In genomic region chr21:45299026-45299863, GRCh38 we compare ENCODE assay signal across 1 cellular context.
A peak's percentile ranks its signal among the peaks of the same experiment; 100 is the strongest.
TF ChIP-seq lines count a peak whose summit lies in the region.

No MANE protein-coding gene starts in this region.

TF ChIP-seq in K562, 482 proteins besides CTCF, POLR2A, EP300 and RAD21 (continued from another document):
- TF ChIP-seq RREB1 (CRISPR knock-in tag; IDR thresholded peaks at IDR 0.05) (no peak), BMI1 (IDR thresholded peaks at IDR 0.05; ENCODE audit: low read length) (no peak), SRF (CRISPR knock-in tag; IDR thresholded peaks at IDR 0.05) (peak in 1 of 2 experiments; percentile 60; a peak in 1 of 4 replicates), THRB (CRISPR knock-in tag; conservative IDR thresholded peaks at IDR 0.05) (no peak), ARID1B (IDR thresholded peaks at IDR 0.05) (peak; percentile 62), PRPF4 (IDR thresholded peaks at IDR 0.05; ENCODE audit: insufficient read depth, low read depth, low read length, poor library complexity, severe bottlenecking) (no peak), CBFA2T3 (IDR thresholded peaks at IDR 0.05) (peak; percentile 61; the same call in 1 of the 2 replicates), ZNF282 (CRISPR knock-in tag; IDR thresholded peaks at IDR 0.05) (no peak), TCF7 (IDR thresholded peaks at IDR 0.05; ENCODE audit: borderline replicate concordance) (no peak), SMC3 (conservative IDR thresholded peaks at IDR 0.05; ENCODE audit: insufficient read depth, low read depth, low read length) (no peak), DIDO1 (tag; IDR thresholded peaks at IDR 0.05; ENCODE audit: low read depth) (0 out of 2 replicates have a peak, but pooled peaks have one; percentile 23), RBM17 (IDR thresholded peaks at IDR 0.05; ENCODE audit: borderline replicate concordance, low read depth, low read length) (no peak), KHSRP (IDR thresholded peaks at IDR 0.05) (no peak), PHB2 (IDR thresholded peaks at IDR 0.05; ENCODE audit: low read depth) (no peak), NFE2L1 (tag; IDR thresholded peaks at IDR 0.05; ENCODE audit: borderline replicate concordance, low read depth) (no peak), ZNF699 (CRISPR knock-in tag; IDR thresholded peaks at IDR 0.05; ENCODE audit: insufficient replicate concordance) (no peak), PTRF (tag; IDR thresholded peaks at IDR 0.05) (no peak), DDX20 (tag; IDR thresholded peaks at IDR 0.05; ENCODE audit: low read depth) (no peak), ZNF384 (IDR thresholded peaks at IDR 0.05; ENCODE audit: low read depth, low read length) (peak; percentile 54), E2F6 (IDR thresholded peaks at IDR 0.05; ENCODE audit: borderline replicate concordance in 1 of 2, extremely low read depth in 1 of 2, insufficient read depth in 1 of 2, insufficient read length in 1 of 2, low read depth in 1 of 2, low read length in 1 of 2, poor library complexity in 1 of 2, severe bottlenecking in 1 of 2) (peak; percentile 47 to 49), MYBL2 (IDR thresholded peaks at IDR 0.05; ENCODE audit: low read depth) (no peak), MYBL2 (CRISPR knock-in tag; IDR thresholded peaks at IDR 0.05; ENCODE audit: borderline replicate concordance) (no peak), DACH1 (IDR thresholded peaks at IDR 0.05; ENCODE audit: partially characterized antibody) (no peak), FOXJ3 (CRISPR knock-in tag; IDR thresholded peaks at IDR 0.05) (no peak), CREB3 (tag; conservative IDR thresholded peaks at IDR 0.05; ENCODE audit: low read depth) (no peak)
